36 cellular contexts compared by ENCODE assay signal in genomic region chr7:116967254-116967922, GRCh38.
"Had no signal": no experiment of that assay in that cellular context is flagged by ENCODE, and none has a peak within 500 bp of the region (broad histone marks: within the 10 kb centered on the region; RNA-seq: fewer than 3 reads in every experiment).

No MANE protein-coding gene starts in this region.

- H3K27ac ChIP-seq: ascending aorta, cardiac muscle cell, Peyer's patch, SJSA1, VCaP had no signal

- DNase-seq: activated B cell treated with CpG ODN at 0.5 μM for 24 hours; activated CD4-positive, alpha-beta T cell treated with anti-CD3 and anti-CD28 coated beads for 4 hours; activated CD4-positive, alpha-beta T cell treated with anti-CD3 and anti-CD28 coated beads, Interleukin-2, amount 50 U/mL, for 4 hours; activated CD4-positive, CD25-positive, alpha-beta regulatory T cell treated with anti-CD3 and anti-CD28 coated beads, Interleukin-2, amount 50 U/mL, for 72 hours; activated CD8-positive, alpha-beta T cell treated with anti-CD3 and anti-CD28 coated beads for 36 hours; activated effector memory CD4-positive, alpha-beta T cell treated with anti-CD3 and anti-CD28 coated beads, Interleukin-2, amount 50 U/mL, for 16 hours; activated naive CD4-positive, alpha-beta T cell; activated naive CD4-positive, alpha-beta T cell treated with anti-CD3 and anti-CD28 coated beads, Interleukin-2, amount 50 U/mL, for 16 hours; activated naive CD8-positive, alpha-beta T cell treated with anti-CD3 and anti-CD28 coated beads for 36 hours; activated T-cell treated with anti-CD3 and anti-CD28 coated beads, Interleukin-2, amount 50 U/mL, for 1 hour; activated T-cell treated with anti-CD3 and anti-CD28 coated beads, Interleukin-2, amount 50 U/mL, for 72 hours; amniotic stem cell; KG1; MM.1S; MV-4-11; NCI-H1092; NCI-H1436 treated with DMSO at 0.1 percent for 48 hours; NCI-H1694 treated with DMSO at 0.1 percent for 48 hours; NCI-H2029; NCI-H510A; NCI-H526; NCI-H748 treated with DMSO at 0.1 percent for 48 hours; NK-92 treated with Interleukin-12 subunit alpha and Interleukin-12 subunit beta, amount 100 ng/mL, for 24 hours; PC-3; Peyer's patch; RPMI8226; SHP77 treated with DMSO at 0.1 percent for 48 hours; SW 1271; T-helper 1 cell; T-helper 2 cell; T-helper 9 cell had no signal

- H3K9me3 Mint-ChIP-seq: activated B cell treated with CpG ODN at 0.5 μM for 24 hours; activated CD8-positive, alpha-beta T cell treated with anti-CD3 and anti-CD28 coated beads for 36 hours; activated naive CD8-positive, alpha-beta T cell treated with anti-CD3 and anti-CD28 coated beads for 36 hours; activated T-cell treated with anti-CD3 and anti-CD28 coated beads, Interleukin-2, amount 50 U/mL, for 72 hours; activated T-helper 17 cell treated with anti-CD3 and anti-CD28 coated beads, Interleukin-2, amount 50 U/mL, for 72 hours had no signal

- H3K4me1 ChIP-seq: Peyer's patch, SJSA1 had no signal

- H3K27me3 Mint-ChIP-seq: activated B cell treated with CpG ODN at 0.5 μM for 24 hours; activated CD8-positive, alpha-beta T cell treated with anti-CD3 and anti-CD28 coated beads for 36 hours had no signal

- H3K4me3 Mint-ChIP-seq: activated B cell treated with CpG ODN at 0.5 μM for 24 hours; activated CD8-positive, alpha-beta T cell treated with anti-CD3 and anti-CD28 coated beads for 36 hours; activated naive CD8-positive, alpha-beta T cell treated with anti-CD3 and anti-CD28 coated beads for 36 hours; activated T-cell treated with anti-CD3 and anti-CD28 coated beads, Interleukin-2, amount 50 U/mL, for 72 hours; activated T-helper 17 cell treated with anti-CD3 and anti-CD28 coated beads, Interleukin-2, amount 50 U/mL, for 72 hours had no signal

- H3K36me3 ChIP-seq: ascending aorta, cardiac muscle cell, Peyer's patch, SJSA1 had no signal

- H3K27ac Mint-ChIP-seq: activated B cell treated with CpG ODN at 0.5 μM for 24 hours; activated CD8-positive, alpha-beta T cell treated with anti-CD3 and anti-CD28 coated beads for 36 hours; activated naive CD8-positive, alpha-beta T cell treated with anti-CD3 and anti-CD28 coated beads for 36 hours; activated T-cell treated with anti-CD3 and anti-CD28 coated beads, Interleukin-2, amount 50 U/mL, for 72 hours; activated T-helper 17 cell treated with anti-CD3 and anti-CD28 coated beads, Interleukin-2, amount 50 U/mL, for 72 hours had no signal

- H3K27me3 ChIP-seq: ascending aorta, cardiac muscle cell, Peyer's patch, SJSA1 had no signal

- H3K4me3 ChIP-seq: ascending aorta, cardiac muscle cell, Peyer's patch, SJSA1 had no signal

- H3K36me3 Mint-ChIP-seq: activated naive CD8-positive, alpha-beta T cell treated with anti-CD3 and anti-CD28 coated beads for 36 hours had no signal

- H3K9me3 ChIP-seq: ascending aorta, Peyer's patch, SJSA1 had no signal

- ATAC-seq: activated CD8-positive, alpha-beta T cell treated with anti-CD3 and anti-CD28 coated beads for 36 hours; activated T-cell treated with anti-CD3 and anti-CD28 coated beads, Interleukin-2, amount 50 U/mL, for 72 hours; activated T-helper 17 cell treated with anti-CD3 and anti-CD28 coated beads, Interleukin-2, amount 50 U/mL, for 72 hours; PC-3 had no signal
